15 cellular contexts compared by ENCODE assay signal in genomic region chr4:73156394-73156793, GRCh38.
DNase-seq lines count a peak whose midpoint lies in the region; ATAC-seq, FAIRE-seq and TF ChIP-seq lines count a peak whose summit lies in the region.
"Had no signal": no experiment of that assay in that cellular context is flagged by ENCODE, and none has a peak within 500 bp of the region (broad histone marks: within the 10 kb centered on the region; RNA-seq: fewer than 3 reads in every experiment).

No MANE protein-coding gene starts in this region.

- no peak overlapping the region for H3K4me3 ChIP-seq in SK-N-MC
- no peak overlapping the region for H3K4me3 ChIP-seq in K562
- no peak overlapping the region for H3K4me3 ChIP-seq in foreskin fibroblast (ENCODE audit: low read depth in 1 of 2, low read length in 2 of 2)

- peaks cover 79% of the 10 kb centered on the region for H3K36me3 ChIP-seq in SK-N-MC (ENCODE audit: insufficient read depth, low read length)
- H3K36me3 ChIP-seq in K562 (ENCODE audit: control insufficient read depth, insufficient read depth, low read length) = peaks cover 85% of the 10 kb centered on the region

- H3K27me3 ChIP-seq in K562 (ENCODE audit: control insufficient read depth in 2 of 2, insufficient read depth in 2 of 2, low read length in 2 of 2) = no peaks in the 10 kb centered on the region

- no peaks in the 10 kb centered on the region for H3K9me3 Mint-ChIP-seq in natural killer cell
- no peaks in the 10 kb centered on the region for H3K9me3 Mint-ChIP-seq in natural killer cell treated with Interleukin-12 subunit alpha and Interleukin-12 subunit beta and Interleukin-15 and Interleukin-18, amount 100 ng/mL, for 72 hours
- H3K9me3 Mint-ChIP-seq: CD4-positive, alpha-beta T cell had no signal

- no peaks in the 10 kb centered on the region for H4K20me1 ChIP-seq in K562 (replicated peaks; ENCODE audit: control insufficient read depth, insufficient read depth, low read length)

- H3K4me1 ChIP-seq in K562 (replicated peaks in 1 of 2; ENCODE audit: control insufficient read depth in 2 of 2, insufficient read depth in 2 of 2, low read length in 2 of 2) = no peaks in the 10 kb centered on the region

- peaks cover 6 to 10% of the 10 kb centered on the region in 2 donors for H3K4me1 Mint-ChIP-seq in natural killer cell
- peaks cover 2 to 11% of the 10 kb centered on the region in 2 donors for H3K4me1 Mint-ChIP-seq in natural killer cell treated with Interleukin-12 subunit alpha and Interleukin-12 subunit beta and Interleukin-15 and Interleukin-18, amount 100 ng/mL, for 72 hours (ENCODE audit: low read depth in 2 of 2)
- H3K4me1 Mint-ChIP-seq: B cell had no signal

- H3K9me3 ChIP-seq in SK-N-MC (ENCODE audit: low read depth, low read length) (no peaks in the 10 kb centered on the region), K562 (replicated peaks; ENCODE audit: control insufficient read depth, insufficient read depth, low read depth, low read length) (no peaks in the 10 kb centered on the region)

- H3K79me2 ChIP-seq in K562 (ENCODE audit: control insufficient read depth, insufficient read depth, low read length) = peaks cover 39% of the 10 kb centered on the region

- no peak overlapping the region for H3K4me3 Mint-ChIP-seq in natural killer cell
- no peak overlapping the region for H3K4me3 Mint-ChIP-seq in natural killer cell treated with Interleukin-12 subunit alpha and Interleukin-12 subunit beta and Interleukin-15 and Interleukin-18, amount 100 ng/mL, for 72 hours
- H3K4me3 Mint-ChIP-seq: B cell; CD4-positive, alpha-beta T cell had no signal

- DNase-seq in natural killer cell = no peak
- no peak for DNase-seq in natural killer cell treated with Interleukin-12 subunit alpha and Interleukin-12 subunit beta and Interleukin-15 and Interleukin-18, amount 100 ng/mL, for 72 hours (ENCODE audit: low spot score)
- no peak for DNase-seq in SK-N-MC (ENCODE audit: low read depth, low spot score)
- DNase-seq in K562 (ENCODE audit: extremely low read depth in 1 of 4, low spot score in 3 of 4) = no peak
- no peak for DNase-seq in foreskin fibroblast
- DNase-seq in hippocampal formation (lab: John Stamatoyannopoulos, UW) = no peak
- DNase-seq: C1 segment of cervical spinal cord; CD4-positive, alpha-beta T cell; DND-41; GDM1 had no signal

- BruUV-seq in K562 (replicated peaks; lab: Mats Ljungman, UMichigan) = no TSS peak

- no peak for FAIRE-seq in K562 (lab: Jason Lieb, UNC)
- FAIRE-seq: GM12892, H54 had no signal

- H2AFZ ChIP-seq in K562 (ENCODE audit: low read depth, low read length) = no peak overlapping the region

- TF ChIP-seq RAD21 in K562 (CRISPR knock-in tag; conservative IDR thresholded peaks at IDR 0.05 in 1 of 2, IDR thresholded peaks at IDR 0.05 in 1 of 2) = no peak

- WGBS in K562 (ENCODE audit: insufficient coverage, low coverage, missing lambda C conversion rate) = 94% methylated on average over 3 of the region's 3 CpGs

- TF ChIP-seq EP300 in K562 (IDR thresholded peaks at IDR 0.05; ENCODE audit: low read length) = no peak

- ATAC-seq in natural killer cell (no peak), K562 (no peak), GM21723 (IDR thresholded peaks at IDR 0.05; ENCODE audit: unreplicated experiment) (no peak)
- ATAC-seq in natural killer cell treated with Interleukin-12 subunit alpha and Interleukin-12 subunit beta and Interleukin-15 and Interleukin-18, amount 100 ng/mL, for 72 hours = no peak

- H3K4me2 ChIP-seq in K562 (ENCODE audit: insufficient read depth, low read length) = no peak overlapping the region

- H3K27ac ChIP-seq in SK-N-MC = 0 out of 2 replicates have a peak overlapping the region, but pooled peaks have one; percentile 44
- no peak overlapping the region for H3K27ac ChIP-seq in K562 (ENCODE audit: extremely low read depth, low read depth, low read length)
- H3K27ac ChIP-seq: HL-60 had no signal

- in situ Hi-C loops in K562 (cut with MboI) = no loop called here

- intact Hi-C loops in natural killer cell (cut with micrococcal nuclease) (no loop called here), K562 (cut with micrococcal nuclease) (no loop called here)

- CTCF ChIA-PET in K562 (lab: Yijun Ruan, JAX; ENCODE audit: low intra/inter-chr PET ratio) = no interaction called here

- H3K27ac Mint-ChIP-seq in natural killer cell = peak overlapping the region; percentile 19 to 57
- no peak overlapping the region for H3K27ac Mint-ChIP-seq in natural killer cell treated with Interleukin-12 subunit alpha and Interleukin-12 subunit beta and Interleukin-15 and Interleukin-18, amount 100 ng/mL, for 72 hours
- H3K27ac Mint-ChIP-seq: B cell; CD4-positive, alpha-beta T cell had no signal

- H3K9ac ChIP-seq in SK-N-MC (ENCODE audit: insufficient read length) (no peak overlapping the region), K562 (ENCODE audit: insufficient read depth in 1 of 2, low read depth in 2 of 2, low read length in 2 of 2) (no peak overlapping the region)

- TF ChIP-seq POLR2A in K562 (conservative IDR thresholded peaks at IDR 0.05) = no peak

- no peak for TF ChIP-seq CTCF in natural killer cell (IDR thresholded peaks at IDR 0.05)
- no peak for TF ChIP-seq CTCF in K562 (IDR thresholded peaks at IDR 0.05 in 2 of 3, conservative IDR thresholded peaks at IDR 0.05 in 1 of 3; ENCODE audit: insufficient read depth in 2 of 3, low read depth in 1 of 3, low read length in 3 of 3)
- no peak for TF ChIP-seq CTCF in foreskin fibroblast (IDR thresholded peaks at IDR 0.05; ENCODE audit: low read depth, low read length)

- no peaks in the 10 kb centered on the region for H3K27me3 Mint-ChIP-seq in natural killer cell (ENCODE audit: low read depth in 2 of 2)
- no peaks in the 10 kb centered on the region for H3K27me3 Mint-ChIP-seq in natural killer cell treated with Interleukin-12 subunit alpha and Interleukin-12 subunit beta and Interleukin-15 and Interleukin-18, amount 100 ng/mL, for 72 hours
- H3K27me3 Mint-ChIP-seq: B cell; CD4-positive, alpha-beta T cell had no signal

- POLR2A ChIA-PET in K562 (lab: Yijun Ruan, JAX) = no interaction called here

- H3K36me3 Mint-ChIP-seq in natural killer cell = no peaks in the 10 kb centered on the region
- peaks cover 18% of the 10 kb centered on the region for H3K36me3 Mint-ChIP-seq in natural killer cell treated with Interleukin-12 subunit alpha and Interleukin-12 subunit beta and Interleukin-15 and Interleukin-18, amount 100 ng/mL, for 72 hours

- H3K9me1 ChIP-seq in K562 (ENCODE audit: control insufficient read depth, insufficient read depth, low read length) = no peaks in the 10 kb centered on the region

TF ChIP-seq in K562, 482 proteins besides CTCF, POLR2A, EP300 and RAD21 (continues in another document):
- no peak for TF ChIP-seq IRF9 (tag; IDR thresholded peaks at IDR 0.05)
- TF ChIP-seq DLX4 (CRISPR knock-in tag; IDR thresholded peaks at IDR 0.05) = no peak
- TF ChIP-seq RFX5 (IDR thresholded peaks at IDR 0.05; ENCODE audit: low read depth, low read length) = no peak
- TF ChIP-seq CC2D1A (IDR thresholded peaks at IDR 0.05) = 0 out of 2 replicates have a peak, but pooled peaks have one; percentile 16
- no peak for TF ChIP-seq HDAC3 (IDR thresholded peaks at IDR 0.05; ENCODE audit: borderline replicate concordance, partially characterized antibody)
- no peak for TF ChIP-seq MTA2 (IDR thresholded peaks at IDR 0.05; ENCODE audit: low read depth)
- no peak for TF ChIP-seq POU5F1 (IDR thresholded peaks at IDR 0.05; ENCODE audit: borderline replicate concordance, low read depth, low read length, partially characterized antibody)
- peak; percentile 12; the same call in 1 of the 2 replicates for TF ChIP-seq TAL1 (IDR thresholded peaks at IDR 0.05)
- no peak for TF ChIP-seq ZSCAN29 (IDR thresholded peaks at IDR 0.05)
- TF ChIP-seq ZBTB33 (CRISPR knock-in tag; IDR thresholded peaks at IDR 0.05) = 0 out of 2 replicates have a peak, but pooled peaks have one; percentile 56

Comparison
In these comparisons a context has a peak if more than half of its experiments do, and no peak if none do; other contexts are left out.
1. H3K27ac Mint-ChIP-seq: peak in natural killer cell (2 of 2); none in natural killer cell treated with Interleukin-12 subunit alpha and Interleukin-12 subunit beta and Interleukin-15 and Interleukin-18, amount 100 ng/mL, for 72 hours (0 of 2).